15 cellular contexts compared by ENCODE assay signal in the genomic region with DNA sequence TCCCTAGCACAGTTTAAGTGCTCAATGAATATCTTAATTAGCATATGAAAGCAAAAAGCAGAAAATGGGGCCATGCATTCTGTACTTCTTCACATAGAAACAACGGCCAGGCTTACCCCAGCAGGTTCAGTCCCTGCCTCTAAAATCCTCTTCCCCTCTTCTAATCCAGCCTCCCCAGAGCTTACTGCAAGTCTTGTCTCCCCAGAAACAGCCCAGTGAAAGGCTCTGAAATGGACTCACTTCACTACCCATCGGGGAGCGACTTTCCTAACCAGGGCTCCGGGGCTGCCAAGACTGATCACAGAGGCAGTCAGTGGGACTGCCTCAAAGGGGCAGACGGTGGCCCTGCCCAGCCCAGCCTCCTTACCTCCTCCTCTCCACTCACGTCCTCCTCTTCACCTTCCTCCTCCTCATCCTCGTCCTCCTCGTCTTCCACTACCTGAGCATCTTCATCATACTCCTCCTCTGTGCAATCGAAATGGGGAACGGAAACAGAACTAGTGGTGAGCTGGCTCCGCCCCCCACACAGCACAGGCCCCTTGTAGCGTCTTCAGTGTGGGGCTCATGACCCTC. TPM values are rescaled to one million over a fixed set of nuclear protein-coding genes. Genes with fewer than 3 reads are reported as not detected.
DNase-seq lines count a peak whose midpoint lies in the region; ATAC-seq and TF ChIP-seq lines count a peak whose summit lies in the region.
"Had no signal": no experiment of that assay in that cellular context is flagged by ENCODE, and none has a peak within 500 bp of the region (broad histone marks: within the 10 kb centered on the region; RNA-seq: fewer than 3 reads in every experiment).

No MANE protein-coding gene starts in this region.

- no peak for ATAC-seq in RWPE2 (ENCODE audit: low read depth)
- ATAC-seq in HG02610 (IDR thresholded peaks at IDR 0.05; ENCODE audit: unreplicated experiment) = no peak
- no peak for ATAC-seq in GM19395 (IDR thresholded peaks at IDR 0.05; ENCODE audit: unreplicated experiment)

- intact Hi-C loops in dorsolateral prefrontal cortex (cut with DNase I) = loop anchor here in 1 of 2 donors (5.0 kb wide), 1 partner anchor 40 kb away; a partner anchor contains a TSS

- peaks cover 74% of the 10 kb centered on the region for H3K36me3 Mint-ChIP-seq in T-helper 2 cell treated with Interferon-gamma antibody and Interleukin-4, amounts not matched to agents 5 μg/mL and 100 μg/mL, for 36 hours (ENCODE audit: low read depth)

- no peak overlapping the region for H3K27ac ChIP-seq in RWPE2 (ENCODE audit: poor library complexity, severe bottlenecking)
- peak overlapping the region in 56 of 59 donors; percentile 2 to 84 (median 72) for H3K27ac ChIP-seq in dorsolateral prefrontal cortex
- H3K27ac ChIP-seq in skin epidermis = peak overlapping the region in 11 of 21 experiments; percentile 8 to 62 (median 37)
- H3K27ac ChIP-seq: brain microvascular endothelial cell had no signal

- H3K27me3 ChIP-seq in RWPE2 (ENCODE audit: insufficient read depth, poor library complexity, severe bottlenecking) = no peaks in the 10 kb centered on the region
- H3K27me3 ChIP-seq in dorsolateral prefrontal cortex = no peaks in the 10 kb centered on the region
- H3K27me3 ChIP-seq: brain microvascular endothelial cell had no signal

- no peaks in the 10 kb centered on the region for H3K9me3 ChIP-seq in RWPE2 (ENCODE audit: severe bottlenecking)
- H3K9me3 ChIP-seq: thoracic aorta had no signal

- H3K27me3 Mint-ChIP-seq in T-helper 2 cell treated with Interferon-gamma antibody and Interleukin-4, amounts not matched to agents 5 μg/mL and 100 μg/mL, for 36 hours (ENCODE audit: low read depth) = no peaks in the 10 kb centered on the region
- H3K27me3 Mint-ChIP-seq: memory B cell, progenitor cell of endocrine pancreas had no signal

- H3K36me3 ChIP-seq in RWPE2 (ENCODE audit: low read depth) = peaks cover 83% of the 10 kb centered on the region

- H3K4me1 Mint-ChIP-seq in T-helper 2 cell treated with Interferon-gamma antibody and Interleukin-4, amounts not matched to agents 5 μg/mL and 100 μg/mL, for 36 hours (ENCODE audit: low read depth) = peaks cover 33% of the 10 kb centered on the region

- H3K4me3 ChIP-seq in RWPE2 (ENCODE audit: severe bottlenecking) (no peak overlapping the region), dorsolateral prefrontal cortex (peak overlapping the region in 23 of 59 donors; percentile 0 to 44 (median 19)), skin epidermis (no peak overlapping the region)
- H3K4me3 ChIP-seq: thoracic aorta had no signal

- H3K4me1 ChIP-seq in RWPE2 (ENCODE audit: insufficient read depth, poor library complexity, severe bottlenecking) = peaks cover 7% of the 10 kb centered on the region

- TF ChIP-seq CTCF in RWPE2 (IDR thresholded peaks at IDR 0.05; ENCODE audit: poor library complexity, severe bottlenecking) (no peak), dorsolateral prefrontal cortex (IDR thresholded peaks at IDR 0.05 in 54 of 56, conservative IDR thresholded peaks at IDR 0.05 in 2 of 56; ENCODE audit: low read depth in 1 of 56, partially characterized antibody in 56 of 56) (no peak)

- H3K27ac Mint-ChIP-seq in T-helper 2 cell treated with Interferon-gamma antibody and Interleukin-4, amounts not matched to agents 5 μg/mL and 100 μg/mL, for 36 hours = peak overlapping the region; percentile 78
- H3K27ac Mint-ChIP-seq: memory B cell had no signal

- no peak for DNase-seq in T-helper 2 cell treated with Interferon-gamma antibody and Interleukin-4, amounts not matched to agents 5 μg/mL and 100 μg/mL, for 36 hours (ENCODE audit: low spot score)
- DNase-seq in T-helper 2 cell = no peak
- peak; percentile 58 for DNase-seq in RWPE2 (ENCODE audit: low spot score)
- DNase-seq in dorsolateral prefrontal cortex = no peak
- no peak for DNase-seq in RPMI8226
- DNase-seq: brain microvascular endothelial cell, DMS 273 treated with DMSO at 0.1 percent for 48 hours, erythroblast, NCI-H2029 treated with DMSO at 0.1 percent for 48 hours had no signal

- H3K9me3 Mint-ChIP-seq in T-helper 2 cell treated with Interferon-gamma antibody and Interleukin-4, amounts not matched to agents 5 μg/mL and 100 μg/mL, for 36 hours = no peaks in the 10 kb centered on the region
- H3K9me3 Mint-ChIP-seq: memory B cell had no signal

- H3K4me3 Mint-ChIP-seq in T-helper 2 cell treated with Interferon-gamma antibody and Interleukin-4, amounts not matched to agents 5 μg/mL and 100 μg/mL, for 36 hours = peak overlapping the region; percentile 48
- H3K4me3 Mint-ChIP-seq: memory B cell had no signal

RNA-seq across cellular contexts. Expression of a gene that starts 38.0 kb away (rescaled TPM):
- 100 to 1,000 TPM in 110 of 120 experiments, 10 to 100 TPM in 10; 83.9 to 167 (median 121) TPM for total RNA-seq in dorsolateral prefrontal cortex
